ENCODE assay signal across 1 cellular context in the genomic region with DNA sequence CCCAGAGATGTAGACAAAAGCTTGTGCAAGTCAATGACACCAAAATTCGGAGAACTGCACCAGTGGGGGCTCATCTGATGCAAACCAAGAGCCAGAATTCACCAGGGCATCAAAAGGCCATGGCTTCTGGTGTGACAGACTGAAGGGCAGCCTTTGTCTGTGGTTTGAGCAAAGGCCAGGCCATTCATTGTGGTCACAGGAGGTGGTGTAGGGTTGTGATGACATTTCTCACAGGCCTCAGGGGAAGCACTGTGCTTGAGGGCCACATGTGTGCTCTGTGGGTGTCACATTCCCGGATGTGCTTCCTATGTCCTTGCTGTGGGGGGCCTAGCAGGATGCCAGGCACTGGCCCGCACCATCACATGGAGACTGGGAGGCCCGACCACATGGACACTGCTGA.
A peak's percentile ranks its signal among the peaks of the same experiment; 100 is the strongest.
TF ChIP-seq lines count a peak whose summit lies in the region.

No MANE protein-coding gene starts in this region.

TF ChIP-seq in GM12878, 131 proteins besides CTCF, POLR2A, EP300 and RAD21:
- no peak for TF ChIP-seq CHD2 (IDR thresholded peaks at IDR 0.05; ENCODE audit: borderline replicate concordance, low read depth, low read length)
- TF ChIP-seq STAT3 (IDR thresholded peaks at IDR 0.05; ENCODE audit: low read depth, low read length), result no peak
- TF ChIP-seq, protein P1, sequence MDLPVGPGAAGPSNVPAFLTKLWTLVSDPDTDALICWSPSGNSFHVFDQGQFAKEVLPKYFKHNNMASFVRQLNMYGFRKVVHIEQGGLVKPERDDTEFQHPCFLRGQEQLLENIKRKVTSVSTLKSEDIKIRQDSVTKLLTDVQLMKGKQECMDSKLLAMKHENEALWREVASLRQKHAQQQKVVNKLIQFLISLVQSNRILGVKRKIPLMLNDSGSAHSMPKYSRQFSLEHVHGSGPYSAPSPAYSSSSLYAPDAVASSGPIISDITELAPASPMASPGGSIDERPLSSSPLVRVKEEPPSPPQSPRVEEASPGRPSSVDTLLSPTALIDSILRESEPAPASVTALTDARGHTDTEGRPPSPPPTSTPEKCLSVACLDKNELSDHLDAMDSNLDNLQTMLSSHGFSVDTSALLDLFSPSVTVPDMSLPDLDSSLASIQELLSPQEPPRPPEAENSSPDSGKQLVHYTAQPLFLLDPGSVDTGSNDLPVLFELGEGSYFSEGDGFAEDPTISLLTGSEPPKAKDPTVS (IDR thresholded peaks at IDR 0.05; ENCODE audit: low read depth, low read length), result no peak
- TF ChIP-seq SPI1 (IDR thresholded peaks at IDR 0.05; ENCODE audit: borderline replicate concordance, insufficient read depth, low read depth, low read length), result no peak
- TF ChIP-seq MEF2B (IDR thresholded peaks at IDR 0.05; ENCODE audit: partially characterized antibody, poor library complexity, severe bottlenecking), result no peak
- TF ChIP-seq ASH2L (IDR thresholded peaks at IDR 0.05; ENCODE audit: borderline replicate concordance, low read depth), result no peak
- TF ChIP-seq NRF1 (conservative IDR thresholded peaks at IDR 0.05; ENCODE audit: low read depth, low read length), result no peak
- TF ChIP-seq ZNF24 (IDR thresholded peaks at IDR 0.05), result no peak
- no peak for TF ChIP-seq CBX5 (IDR thresholded peaks at IDR 0.05; ENCODE audit: low read depth)
- peak; percentile 35; the same call in 1 of the 2 replicates for TF ChIP-seq PAX5 (IDR thresholded peaks at IDR 0.05; ENCODE audit: borderline replicate concordance, low read depth, low read length)
- no peak for TF ChIP-seq NFXL1 (IDR thresholded peaks at IDR 0.05; ENCODE audit: borderline replicate concordance)
- TF ChIP-seq NFYA (IDR thresholded peaks at IDR 0.05; ENCODE audit: borderline replicate concordance, low read depth, low read length), result no peak
- no peak for TF ChIP-seq RELA (IDR thresholded peaks at IDR 0.05; ENCODE audit: borderline replicate concordance, partially characterized antibody)
- no peak for TF ChIP-seq ZNF207 (IDR thresholded peaks at IDR 0.05; ENCODE audit: borderline replicate concordance)
- no peak for TF ChIP-seq POU2F2 (IDR thresholded peaks at IDR 0.05; ENCODE audit: borderline replicate concordance, low read depth, low read length)
- no peak for TF ChIP-seq CHD4 (IDR thresholded peaks at IDR 0.05)
- TF ChIP-seq, protein P2, sequence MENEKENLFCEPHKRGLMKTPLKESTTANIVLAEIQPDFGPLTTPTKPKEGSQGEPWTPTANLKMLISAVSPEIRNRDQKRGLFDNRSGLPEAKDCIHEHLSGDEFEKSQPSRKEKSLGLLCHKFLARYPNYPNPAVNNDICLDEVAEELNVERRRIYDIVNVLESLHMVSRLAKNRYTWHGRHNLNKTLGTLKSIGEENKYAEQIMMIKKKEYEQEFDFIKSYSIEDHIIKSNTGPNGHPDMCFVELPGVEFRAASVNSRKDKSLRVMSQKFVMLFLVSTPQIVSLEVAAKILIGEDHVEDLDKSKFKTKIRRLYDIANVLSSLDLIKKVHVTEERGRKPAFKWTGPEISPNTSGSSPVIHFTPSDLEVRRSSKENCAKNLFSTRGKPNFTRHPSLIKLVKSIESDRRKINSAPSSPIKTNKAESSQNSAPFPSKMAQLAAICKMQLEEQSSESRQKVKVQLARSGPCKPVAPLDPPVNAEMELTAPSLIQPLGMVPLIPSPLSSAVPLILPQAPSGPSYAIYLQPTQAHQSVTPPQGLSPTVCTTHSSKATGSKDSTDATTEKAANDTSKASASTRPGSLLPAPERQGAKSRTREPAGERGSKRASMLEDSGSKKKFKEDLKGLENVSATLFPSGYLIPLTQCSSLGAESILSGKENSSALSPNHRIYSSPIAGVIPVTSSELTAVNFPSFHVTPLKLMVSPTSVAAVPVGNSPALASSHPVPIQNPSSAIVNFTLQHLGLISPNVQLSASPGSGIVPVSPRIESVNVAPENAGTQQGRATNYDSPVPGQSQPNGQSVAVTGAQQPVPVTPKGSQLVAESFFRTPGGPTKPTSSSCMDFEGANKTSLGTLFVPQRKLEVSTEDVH (IDR thresholded peaks at IDR 0.05; ENCODE audit: low read depth, partially characterized antibody), result no peak
- 0 out of 2 replicates have a peak, but pooled peaks have one; percentile 40 for TF ChIP-seq GATAD2B (conservative IDR thresholded peaks at IDR 0.05; ENCODE audit: low read depth)
- no peak for TF ChIP-seq SUPT20H (IDR thresholded peaks at IDR 0.05; ENCODE audit: borderline replicate concordance, control insufficient read depth, low read depth, low read length)
- TF ChIP-seq EED (IDR thresholded peaks at IDR 0.05; ENCODE audit: low read depth), result no peak
- no peak for TF ChIP-seq MEF2A (IDR thresholded peaks at IDR 0.05; ENCODE audit: insufficient read depth, low read depth, low read length)
- TF ChIP-seq, protein P3, sequence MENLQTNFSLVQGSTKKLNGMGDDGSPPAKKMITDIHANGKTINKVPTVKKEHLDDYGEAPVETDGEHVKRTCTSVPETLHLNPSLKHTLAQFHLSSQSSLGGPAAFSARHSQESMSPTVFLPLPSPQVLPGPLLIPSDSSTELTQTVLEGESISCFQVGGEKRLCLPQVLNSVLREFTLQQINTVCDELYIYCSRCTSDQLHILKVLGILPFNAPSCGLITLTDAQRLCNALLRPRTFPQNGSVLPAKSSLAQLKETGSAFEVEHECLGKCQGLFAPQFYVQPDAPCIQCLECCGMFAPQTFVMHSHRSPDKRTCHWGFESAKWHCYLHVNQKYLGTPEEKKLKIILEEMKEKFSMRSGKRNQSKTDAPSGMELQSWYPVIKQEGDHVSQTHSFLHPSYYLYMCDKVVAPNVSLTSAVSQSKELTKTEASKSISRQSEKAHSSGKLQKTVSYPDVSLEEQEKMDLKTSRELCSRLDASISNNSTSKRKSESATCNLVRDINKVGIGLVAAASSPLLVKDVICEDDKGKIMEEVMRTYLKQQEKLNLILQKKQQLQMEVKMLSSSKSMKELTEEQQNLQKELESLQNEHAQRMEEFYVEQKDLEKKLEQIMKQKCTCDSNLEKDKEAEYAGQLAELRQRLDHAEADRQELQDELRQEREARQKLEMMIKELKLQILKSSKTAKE (IDR thresholded peaks at IDR 0.05; ENCODE audit: low read depth, poor library complexity, severe bottlenecking), result peak; percentile 27
- TF ChIP-seq TAF1 (IDR thresholded peaks at IDR 0.05; ENCODE audit: borderline replicate concordance, low read depth, low read length), result no peak
- TF ChIP-seq, protein P4, sequence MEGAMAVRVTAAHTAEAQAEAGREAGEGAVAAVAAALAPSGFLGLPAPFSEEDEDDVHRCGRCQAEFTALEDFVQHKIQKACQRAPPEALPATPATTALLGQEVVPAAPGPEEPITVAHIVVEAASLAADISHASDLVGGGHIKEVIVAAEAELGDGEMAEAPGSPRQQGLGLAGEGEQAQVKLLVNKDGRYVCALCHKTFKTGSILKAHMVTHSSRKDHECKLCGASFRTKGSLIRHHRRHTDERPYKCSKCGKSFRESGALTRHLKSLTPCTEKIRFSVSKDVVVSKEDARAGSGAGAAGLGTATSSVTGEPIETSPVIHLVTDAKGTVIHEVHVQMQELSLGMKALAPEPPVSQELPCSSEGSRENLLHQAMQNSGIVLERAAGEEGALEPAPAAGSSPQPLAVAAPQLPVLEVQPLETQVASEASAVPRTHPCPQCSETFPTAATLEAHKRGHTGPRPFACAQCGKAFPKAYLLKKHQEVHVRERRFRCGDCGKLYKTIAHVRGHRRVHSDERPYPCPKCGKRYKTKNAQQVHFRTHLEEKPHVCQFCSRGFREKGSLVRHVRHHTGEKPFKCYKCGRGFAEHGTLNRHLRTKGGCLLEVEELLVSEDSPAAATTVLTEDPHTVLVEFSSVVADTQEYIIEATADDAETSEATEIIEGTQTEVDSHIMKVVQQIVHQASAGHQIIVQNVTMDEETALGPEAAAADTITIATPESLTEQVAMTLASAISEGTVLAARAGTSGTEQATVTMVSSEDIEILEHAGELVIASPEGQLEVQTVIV (IDR thresholded peaks at IDR 0.05; ENCODE audit: borderline replicate concordance, partially characterized antibody), result no peak
- TF ChIP-seq, protein P5, sequence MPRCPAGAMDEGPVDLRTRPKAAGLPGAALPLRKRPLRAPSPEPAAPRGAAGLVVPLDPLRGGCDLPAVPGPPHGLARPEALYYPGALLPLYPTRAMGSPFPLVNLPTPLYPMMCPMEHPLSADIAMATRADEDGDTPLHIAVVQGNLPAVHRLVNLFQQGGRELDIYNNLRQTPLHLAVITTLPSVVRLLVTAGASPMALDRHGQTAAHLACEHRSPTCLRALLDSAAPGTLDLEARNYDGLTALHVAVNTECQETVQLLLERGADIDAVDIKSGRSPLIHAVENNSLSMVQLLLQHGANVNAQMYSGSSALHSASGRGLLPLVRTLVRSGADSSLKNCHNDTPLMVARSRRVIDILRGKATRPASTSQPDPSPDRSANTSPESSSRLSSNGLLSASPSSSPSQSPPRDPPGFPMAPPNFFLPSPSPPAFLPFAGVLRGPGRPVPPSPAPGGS (IDR thresholded peaks at IDR 0.05; ENCODE audit: borderline replicate concordance, insufficient read depth, low read depth, low read length, poor library complexity, severe bottlenecking), result no peak
- peak; percentile 93 for TF ChIP-seq NR2F1 (conservative IDR thresholded peaks at IDR 0.05)
- TF ChIP-seq IKZF1 (conservative IDR thresholded peaks at IDR 0.05), result peak; percentile 71
- no peak for TF ChIP-seq ZZZ3 (IDR thresholded peaks at IDR 0.05; ENCODE audit: control insufficient read depth, insufficient read length, low read depth)
- TF ChIP-seq CBFB (IDR thresholded peaks at IDR 0.05; ENCODE audit: low read depth), result peak; percentile 72
- TF ChIP-seq HCFC1 (IDR thresholded peaks at IDR 0.05; ENCODE audit: low read length), result no peak
- TF ChIP-seq RUNX3 (IDR thresholded peaks at IDR 0.05; ENCODE audit: low read length), result peak; percentile 94
- peak in 1 of 2 experiments; percentile 45; a peak in 2 of 4 replicates for TF ChIP-seq BHLHE40 (IDR thresholded peaks at IDR 0.05; ENCODE audit: borderline replicate concordance in 1 of 2, low read depth in 2 of 2, low read length in 1 of 2)
- TF ChIP-seq NBN (IDR thresholded peaks at IDR 0.05), result 0 out of 2 replicates have a peak, but pooled peaks have one; percentile 17
- TF ChIP-seq BCL11A (IDR thresholded peaks at IDR 0.05; ENCODE audit: low read depth, low read length), result 0 out of 2 replicates have a peak, but pooled peaks have one; percentile 46
- peak; percentile 50; the same call in 1 of the 2 replicates for TF ChIP-seq ATF7 (IDR thresholded peaks at IDR 0.05; ENCODE audit: low read depth)
- TF ChIP-seq IKZF2 (IDR thresholded peaks at IDR 0.05), result peak in 1 of 2 experiments; percentile 20; a peak in 1 of 4 replicates
- 0 out of 2 replicates have a peak, but pooled peaks have one; percentile 54 for TF ChIP-seq DPF2 (IDR thresholded peaks at IDR 0.05)
- TF ChIP-seq GABPA (IDR thresholded peaks at IDR 0.05; ENCODE audit: low read depth), result no peak
- peak; percentile 45; the same call in 1 of the 2 replicates for TF ChIP-seq MTA2 (IDR thresholded peaks at IDR 0.05; ENCODE audit: low read depth)
